ENCODE assay signal across 19 cellular contexts in the genomic region with DNA sequence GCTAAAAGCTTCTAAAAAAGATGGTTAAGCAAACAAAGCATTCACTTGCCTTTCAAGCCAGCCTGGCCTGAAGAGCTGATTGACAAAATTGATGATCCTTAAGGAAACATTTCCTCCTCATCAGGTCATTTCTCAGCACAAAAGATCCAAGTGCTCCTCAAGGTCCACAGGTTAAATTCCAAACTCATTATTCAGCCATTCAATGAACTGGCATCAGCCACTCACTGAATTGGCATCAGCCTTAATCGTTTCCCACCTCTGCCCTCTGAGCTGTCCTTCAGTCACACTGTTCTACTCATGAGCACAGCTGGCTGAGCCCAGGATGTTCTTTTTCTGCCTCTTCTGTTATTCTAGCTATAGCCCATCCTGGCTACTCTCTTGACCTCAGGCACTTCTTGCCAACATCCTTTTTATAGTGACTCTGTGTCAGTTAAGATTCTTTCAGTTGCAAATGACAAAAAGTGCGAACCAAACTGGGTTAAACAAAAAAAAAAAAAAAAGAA.
DNase-seq lines count a peak whose midpoint lies in the region; ATAC-seq and TF ChIP-seq lines count a peak whose summit lies in the region.
"Had no signal": no experiment of that assay in that cellular context is flagged by ENCODE, and none has a peak within 500 bp of the region (broad histone marks: within the 10 kb centered on the region; RNA-seq: fewer than 3 reads in every experiment).

No MANE protein-coding gene starts in this region.

- no peak overlapping the region for H3K27ac Mint-ChIP-seq in neural progenitor cell
- no peak overlapping the region for H3K27ac Mint-ChIP-seq in progenitor cell of endocrine pancreas
- H3K27ac Mint-ChIP-seq: B cell had no signal

- H3K4me3 Mint-ChIP-seq in neural progenitor cell (no peak overlapping the region), progenitor cell of endocrine pancreas (ENCODE audit: low read depth) (no peak overlapping the region)
- H3K4me3 Mint-ChIP-seq: B cell had no signal

- H3K4me1 Mint-ChIP-seq in neural progenitor cell (peaks cover 15% of the 10 kb centered on the region), progenitor cell of endocrine pancreas (ENCODE audit: low read depth) (peaks cover 3% of the 10 kb centered on the region)
- H3K4me1 Mint-ChIP-seq: B cell had no signal

- no peaks in the 10 kb centered on the region for H3F3A ChIP-seq in neural progenitor cell (ENCODE audit: low read depth)

- no peaks in the 10 kb centered on the region for H3K9me3 ChIP-seq in neural progenitor cell (ENCODE audit: low read depth)

- no peak overlapping the region for H3K4me2 ChIP-seq in neural progenitor cell

- no peaks in the 10 kb centered on the region for H3K36me3 ChIP-seq in neural progenitor cell

- H3K9ac ChIP-seq in neural progenitor cell: no peak overlapping the region

- DNase-seq in NCI-H146 treated with DMSO at 0.1 percent for 48 hours (lab: John Stamatoyannopoulos, UW; ENCODE audit: unreplicated experiment) (peak; percentile 83), NCI-H146 (lab: John Stamatoyannopoulos, UW) (no peak), NCI-H748 (lab: John Stamatoyannopoulos, UW; ENCODE audit: unreplicated experiment) (peak; percentile 75), epithelial cell of proximal tubule (ENCODE audit: low read depth) (peak; percentile 77), neural progenitor cell (ENCODE audit: low spot score) (peak; percentile 25), progenitor cell of endocrine pancreas (ENCODE audit: low spot score, unreplicated experiment) (no peak)
- DNase-seq: 8988T, DMS79 treated with DMSO at 0.1 percent for 48 hours, HCEC 1CT, KG1, MV-4-11, NCI-H1436, NCI-H2029 treated with DMSO at 0.1 percent for 48 hours, NCI-H446 treated with DMSO at 0.1 percent for 48 hours, NCI-H774 had no signal

- ATAC-seq in HG03439 (IDR thresholded peaks at IDR 0.05; ENCODE audit: unreplicated experiment) (no peak), HG02970 (IDR thresholded peaks at IDR 0.05; ENCODE audit: low FRiP score, unreplicated experiment) (no peak)

- H3K79me2 ChIP-seq in neural progenitor cell (ENCODE audit: low read depth): no peaks in the 10 kb centered on the region

- no peaks in the 10 kb centered on the region for H4K20me1 ChIP-seq in neural progenitor cell (ENCODE audit: low read depth)

- H3K27me3 Mint-ChIP-seq in neural progenitor cell (ENCODE audit: insufficient read depth, low read depth) (peaks cover 5% of the 10 kb centered on the region), progenitor cell of endocrine pancreas (peaks cover 29% of the 10 kb centered on the region)

- no peak overlapping the region for H2AFZ ChIP-seq in neural progenitor cell (replicated peaks)

- H3K27me3 ChIP-seq in neural progenitor cell: no peaks in the 10 kb centered on the region

- H3K4me1 ChIP-seq in neural progenitor cell: peaks cover 13% of the 10 kb centered on the region

- no peak overlapping the region for H3K4me3 ChIP-seq in epithelial cell of proximal tubule (ENCODE audit: low read depth, low read length)
- no peak overlapping the region for H3K4me3 ChIP-seq in neural progenitor cell

- TF ChIP-seq CTCF in epithelial cell of proximal tubule (conservative IDR thresholded peaks at IDR 0.05; ENCODE audit: low read depth, low read length): no peak
- TF ChIP-seq CTCF in neural progenitor cell (IDR thresholded peaks at IDR 0.05): no peak
- no peak for TF ChIP-seq CTCF in progenitor cell of endocrine pancreas (IDR thresholded peaks at IDR 0.05; ENCODE audit: unreplicated experiment)

- H3K9me3 Mint-ChIP-seq in neural progenitor cell (no peaks in the 10 kb centered on the region), progenitor cell of endocrine pancreas (ENCODE audit: low read depth) (no peaks in the 10 kb centered on the region)

- no peaks in the 10 kb centered on the region for H3K36me3 Mint-ChIP-seq in neural progenitor cell
- no peaks in the 10 kb centered on the region for H3K36me3 Mint-ChIP-seq in progenitor cell of endocrine pancreas (ENCODE audit: insufficient read depth)

- no peak overlapping the region for H3K27ac ChIP-seq in neural progenitor cell
- H3K27ac ChIP-seq: RWPE1 had no signal

Comparison
In these comparisons a context has a peak if more than half of its experiments do, and no peak if none do; other contexts are left out.
1. DNase-seq: peak in NCI-H146 treated with DMSO at 0.1 percent for 48 hours (single experiment), NCI-H748 (single experiment), epithelial cell of proximal tubule (single experiment) and neural progenitor cell (single experiment); none in NCI-H146 (single experiment) and progenitor cell of endocrine pancreas (single experiment).